Comparison of ENCODE assay signal across 8 cellular contexts in genomic region chr3:142723968-142724681, GRCh38. TPM values are rescaled to one million over a fixed set of nuclear protein-coding genes. Genes with fewer than 3 reads are reported as not detected.
A peak's percentile ranks its signal among the peaks of the same experiment; 100 is the strongest.
DNase-seq lines count a peak whose midpoint lies in the region; ATAC-seq and TF ChIP-seq lines count a peak whose summit lies in the region.

Gene TRPC1, plus strand, starts transcription at chr3:142724034. Its CDS starts 526 bp downstream, at chr3:142724560.

- H3K79me1 ChIP-seq in IMR-90 (ENCODE audit: low read depth in 1 of 2, low read length in 2 of 2), result peaks cover 11 to 12% of the 10 kb centered on the region in 2 experiments

- peak; percentile 75 for TF ChIP-seq POLR2A in IMR-90 (IDR thresholded peaks at IDR 0.05; ENCODE audit: low read depth, low read length)

- peak within 1 kb of the TSS; percentile 90 for H4K5ac ChIP-seq in IMR-90 (ENCODE audit: low read depth, low read length)

- H2AFZ ChIP-seq in IMR-90 (replicated peaks; ENCODE audit: low read length, poor library complexity) (peak within 1 kb of the TSS; percentile 100), neural progenitor cell (replicated peaks) (peak within 1 kb of the TSS; percentile 75)

- H3K79me2 ChIP-seq in neural progenitor cell (ENCODE audit: low read depth), result peaks cover 31% of the 10 kb centered on the region

- H3K27ac ChIP-seq in IMR-90 (ENCODE audit: insufficient read depth, low read length) (peak within 1 kb of the TSS; percentile 79), RWPE1 (peak within 1 kb of the TSS; percentile 85), neural progenitor cell (peak within 1 kb of the TSS; percentile 98)

- in situ Hi-C loops in IMR-90 (cut with MboI; ENCODE audit: low sequenced_read_pairs), result no loop called here

- no peak within 1 kb of the TSS for H2BK15ac ChIP-seq in IMR-90 (ENCODE audit: low read depth, low read length)

- H2BK120ac ChIP-seq in IMR-90 (ENCODE audit: low read depth, low read length), result no peak within 1 kb of the TSS; the same call in 1 of the 2 replicates

- H3K23ac ChIP-seq in IMR-90 (ENCODE audit: low read depth, low read length), result peak within 1 kb of the TSS; percentile 79; the same call in 1 of the 2 replicates

- H3K4ac ChIP-seq in IMR-90 (ENCODE audit: low read depth, low read length), result peak within 1 kb of the TSS; percentile 87

- H3K4me1 ChIP-seq in IMR-90 (ENCODE audit: control insufficient read depth, insufficient read depth, low read length), result peaks cover 2% of the 10 kb centered on the region; the same call in 1 of the 2 replicates
- H3K4me1 ChIP-seq in neural progenitor cell, result peaks cover 11% of the 10 kb centered on the region

- H3K9ac ChIP-seq in IMR-90 (ENCODE audit: low read depth, low read length) (peak within 1 kb of the TSS; percentile 97), neural progenitor cell (peak within 1 kb of the TSS; percentile 54)

- peak within 1 kb of the TSS; percentile 33; the same call in 1 of the 2 replicates for H3K56ac ChIP-seq in IMR-90 (ENCODE audit: extremely low read depth, insufficient read depth, low read length)

- peaks cover 19% of the 10 kb centered on the region for H3F3A ChIP-seq in neural progenitor cell (ENCODE audit: low read depth)

- H3K4me1 Mint-ChIP-seq in neural progenitor cell, result peaks cover 19% of the 10 kb centered on the region

- H3K27ac Mint-ChIP-seq in neural progenitor cell, result peak within 1 kb of the TSS; percentile 92

- TF ChIP-seq CTCF in IMR-90 (conservative IDR thresholded peaks at IDR 0.05; ENCODE audit: low read depth, low read length), result no peak
- TF ChIP-seq CTCF in RWPE1 (conservative IDR thresholded peaks at IDR 0.05; ENCODE audit: low read depth), result no peak
- no peak for TF ChIP-seq CTCF in neural progenitor cell (IDR thresholded peaks at IDR 0.05)

- H3K18ac ChIP-seq in IMR-90 (ENCODE audit: low read depth, low read length), result peak within 1 kb of the TSS; percentile 95

- H4K20me1 ChIP-seq in IMR-90 (ENCODE audit: insufficient read depth, low read length) (no peaks in the 10 kb centered on the region), neural progenitor cell (ENCODE audit: low read depth) (peaks cover 7% of the 10 kb centered on the region)

- H3K4me3 Mint-ChIP-seq in neural progenitor cell, result peak within 1 kb of the TSS; percentile 95

- H3K36me3 ChIP-seq in IMR-90 (ENCODE audit: control insufficient read depth, insufficient read depth, low read length) (no peaks in the 10 kb centered on the region; the same call in 1 of the 2 replicates), neural progenitor cell (no peaks in the 10 kb centered on the region)

- CTCF ChIA-PET in IMR-90 (lab: Yijun Ruan, JAX) (no interaction called here), RWPE1 (lab: Yijun Ruan, JAX) (interaction anchor here (0.6 to 0.7 kb wide), 3 partner anchors 21 to 591 kb away, joined by 3 to 7 read pairs (median 4); no protein-coding TSS in a partner anchor)

- no TSS peak for BruUV-seq in IMR-90 (replicated peaks; lab: Mats Ljungman, UMichigan)

- ATAC-seq in GM21576 (IDR thresholded peaks at IDR 0.05; ENCODE audit: unreplicated experiment), result peak; percentile 94
- peak; percentile 92 for ATAC-seq in IMR-90 (ENCODE audit: low read depth)

- TF ChIP-seq RAD21 in IMR-90 (IDR thresholded peaks at IDR 0.05; ENCODE audit: low read length), result no peak

- no peak within 1 kb of the TSS for H2BK20ac ChIP-seq in IMR-90 (ENCODE audit: low read depth, low read length)

- DNase-seq in DMS79 (lab: John Stamatoyannopoulos, UW) (peak; percentile 68), IMR-90 (peak; percentile 69), RWPE1 (ENCODE audit: low spot score) (peak; percentile 89), foreskin melanocyte (peak; percentile 62), neural progenitor cell (ENCODE audit: low spot score) (peak; percentile 94), stromal cell of bone marrow (ENCODE audit: low read depth) (peak; percentile 47)
- DNase-seq in activated effector memory CD4-positive, alpha-beta T cell treated with anti-CD3 and anti-CD28 coated beads, Interleukin-2, amount 50 U/mL, for 16 hours, result peak; percentile 90

- H4K8ac ChIP-seq in IMR-90 (ENCODE audit: low read depth in 2 of 2, low read length in 2 of 2), result peak within 1 kb of the TSS; percentile 64 to 86; a peak in 2 of 4 replicates

- POLR2A ChIA-PET in IMR-90 (lab: Charles Lee; ENCODE audit: unreplicated experiment), result interaction anchor here (0.5 kb wide), 1 partner anchor 17 kb away, joined by 4 read pairs; no protein-coding TSS in a partner anchor
- POLR2A ChIA-PET in RWPE1 (lab: Yijun Ruan, JAX; ENCODE audit: low non-redundant PET), result interaction anchor here (0.5 to 0.6 kb wide), 2 partner anchors 14 to 33 kb away, joined by 3 read pairs; no protein-coding TSS in a partner anchor

- intact Hi-C loops in IMR-90 (cut with micrococcal nuclease), result loop anchor here (5.0 kb wide), 1 partner anchor 127 kb away; the partner anchor contains the start of gene PLS1

- peak within 1 kb of the TSS; percentile 78 for H2AK9ac ChIP-seq in IMR-90 (replicated peaks; ENCODE audit: low read depth, low read length, poor library complexity)

- H3K4me2 ChIP-seq in IMR-90 (ENCODE audit: low read depth, low read length) (peak within 1 kb of the TSS; percentile 100), neural progenitor cell (peak within 1 kb of the TSS; percentile 90)

- H3K14ac ChIP-seq in IMR-90 (replicated peaks; ENCODE audit: low read depth, low read length), result peak within 1 kb of the TSS; percentile 90

- H3K27me3 ChIP-seq in IMR-90 (ENCODE audit: control insufficient read depth, insufficient read depth, low read length), result no peaks in the 10 kb centered on the region
- no peaks in the 10 kb centered on the region for H3K27me3 ChIP-seq in neural progenitor cell

- H3K4me3 ChIP-seq in IMR-90 (ENCODE audit: insufficient read depth, low read depth, low read length), result peak within 1 kb of the TSS; percentile 95
- peak within 1 kb of the TSS; percentile 81 for H3K4me3 ChIP-seq in neural progenitor cell

- 0% methylated on average over 14 of the region's 73 CpGs; no CpG with 5 or more reads in 1 of the 2 experiments for WGBS in IMR-90 (ENCODE audit: extremely low coverage in 2 of 2, insufficient read length in 1 of 2), 2 experiments

- H4K91ac ChIP-seq in IMR-90 (ENCODE audit: insufficient read depth, low read depth, low read length), result peak within 1 kb of the TSS; percentile 5

- H3K9me3 Mint-ChIP-seq in neural progenitor cell, result peaks cover 6% of the 10 kb centered on the region

- 0 out of 2 replicates have a peak within 1 kb of the TSS, but pooled peaks have one; percentile 39 for H2AK5ac ChIP-seq in IMR-90 (ENCODE audit: low read depth, low read length)

- H3K9me3 ChIP-seq in IMR-90 (ENCODE audit: control insufficient read depth, insufficient read depth, low read length), result no peaks in the 10 kb centered on the region
- H3K9me3 ChIP-seq in neural progenitor cell (ENCODE audit: low read depth), result no peaks in the 10 kb centered on the region

- H3K9me1 ChIP-seq in IMR-90 (ENCODE audit: insufficient read depth, low read length), result no peaks in the 10 kb centered on the region

- peaks cover 2% of the 10 kb centered on the region for H3K36me3 Mint-ChIP-seq in neural progenitor cell

- peak within 1 kb of the TSS; percentile 82 for H2BK5ac ChIP-seq in IMR-90 (ENCODE audit: low read depth, low read length, poor library complexity, severe bottlenecking)

- H3K27me3 Mint-ChIP-seq in neural progenitor cell (ENCODE audit: insufficient read depth, low read depth), result no peaks in the 10 kb centered on the region

- dilution Hi-C loops in IMR-90 (cut with HindIII; ENCODE audit: low sequenced_read_pairs, unreplicated experiment), result no loop called here

TF ChIP-seq in IMR-90, 13 proteins besides CTCF, POLR2A, EP300 and RAD21:
- TF ChIP-seq MXI1 (IDR thresholded peaks at IDR 0.05; ENCODE audit: borderline replicate concordance, low read depth, low read length) (0 out of 2 replicates have a peak, but pooled peaks have one; percentile 3), ELK1 (IDR thresholded peaks at IDR 0.05; ENCODE audit: borderline replicate concordance, low read depth, low read length) (no peak)

RNA-seq across cellular contexts. Expression of gene TRPC1, which starts in this region (rescaled TPM):
- total RNA-seq in IMR-90 (2012; rRNA removed) (5.9 and 15.6 TPM in 2 replicates), neural progenitor cell (ENCODE audit: low replicate concordance) (36.4 and 45.1 TPM in 2 replicates)
- 5.7 and 7.2 TPM in 2 replicates for polyA plus RNA-seq in IMR-90 (2012; rRNA removed)
- 0.68 and 2.9 TPM in 2 replicates for polyA plus RNA-seq in IMR-90 (2012; cell fraction: cytosol; rRNA removed)
- 3.9 and 21.6 TPM in 2 replicates for polyA plus RNA-seq in IMR-90 (2012; cell fraction: nucleus; rRNA removed; ENCODE audit: low replicate concordance)

Comparison
In these comparisons a context has a peak if more than half of its experiments do, and no peak if none do; other contexts are left out.
1. Peak in every context shown above with its lines: DNase-seq, ATAC-seq, H3K4me3 ChIP-seq and H3K27ac ChIP-seq.